Comparison of ENCODE assay signal across 8 cellular contexts in the genomic region with DNA sequence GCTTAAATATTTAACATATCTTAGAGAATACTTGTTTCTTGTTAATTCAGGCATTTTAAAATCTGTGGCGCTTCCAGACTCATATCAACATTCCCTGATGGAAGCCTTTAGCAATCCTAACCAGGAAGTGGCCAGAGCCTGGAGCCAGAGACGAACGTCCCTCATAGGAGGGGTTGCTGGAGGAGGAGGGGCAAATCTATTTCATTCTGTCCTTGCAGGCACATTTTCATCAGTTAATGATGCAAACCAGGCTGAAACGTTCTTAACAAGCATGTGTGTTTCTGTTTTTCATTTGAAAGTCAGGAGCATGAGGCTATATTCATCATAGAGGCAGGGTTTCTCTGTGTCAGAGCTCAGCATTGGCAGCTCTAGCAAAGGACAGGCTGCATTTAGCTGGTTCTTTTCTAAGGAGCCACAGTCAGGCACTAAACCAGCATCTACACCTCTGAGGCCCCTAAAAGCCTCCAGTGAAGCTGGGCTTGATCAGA. TPM values are rescaled to one million over a fixed set of nuclear protein-coding genes. Genes with fewer than 3 reads are reported as not detected.
A peak's percentile ranks its signal among the peaks of the same experiment; 100 is the strongest.
DNase-seq lines count a peak whose midpoint lies in the region; FAIRE-seq and TF ChIP-seq lines count a peak whose summit lies in the region.

No MANE protein-coding gene starts in this region.

- H3K4me3 ChIP-seq in esophagus squamous epithelium: peak overlapping the region in 3 of 4 donors; percentile 1 to 51 (median 9)

- H3K27me3 Mint-ChIP-seq in nephron progenitor cell (ENCODE audit: low read depth, poor library complexity): peaks cover 5% of the 10 kb centered on the region

- H3K4me1 Mint-ChIP-seq in nephron progenitor cell: peaks cover 47% of the 10 kb centered on the region

- no peaks in the 10 kb centered on the region for H3K9me3 ChIP-seq in esophagus squamous epithelium

- 5 to 11% methylated on average over 3 to 4 of the region's 4 CpGs for WGBS in esophagus squamous epithelium, 2 donors

- no peak for TF ChIP-seq CTCF in AG09319 (IDR thresholded peaks at IDR 0.05; ENCODE audit: low read depth, low read length)
- no peak for TF ChIP-seq CTCF in esophagus squamous epithelium (IDR thresholded peaks at IDR 0.05)
- no peak for TF ChIP-seq CTCF in nephron progenitor cell (IDR thresholded peaks at IDR 0.05)

- no peaks in the 10 kb centered on the region for H3K36me3 Mint-ChIP-seq in nephron progenitor cell (ENCODE audit: low read depth)

- H3K27me3 ChIP-seq in esophagus squamous epithelium: no peaks in the 10 kb centered on the region

- peaks cover 19 to 74% (median 27%) of the 10 kb centered on the region in 3 donors for H3K4me1 ChIP-seq in esophagus squamous epithelium

- FAIRE-seq in GM12891 (lab: Jason Lieb, UNC): no peak

- H3K4me3 Mint-ChIP-seq in nephron progenitor cell: peak overlapping the region; percentile 11

- peak overlapping the region; percentile 62 to 90 (median 82) for H3K27ac ChIP-seq in esophagus squamous epithelium

- DNase-seq in AG09319 (ENCODE audit: extremely low read depth, low read depth): peak; percentile 84
- DNase-seq in NCI-H526 (lab: John Stamatoyannopoulos, UW): peak; percentile 42 to 66
- DNase-seq in esophagus squamous epithelium (lab: John Stamatoyannopoulos, UW): no peak
- DNase-seq in nephron progenitor cell: peak; percentile 15
- no peak for DNase-seq in inferior parietal cortex (ENCODE audit: extremely low spot score)
- DNase-seq in GM12891 (ENCODE audit: insufficient read length, low spot score): no peak
- DNase-seq in NCI-H2171 treated with DMSO at 0.1 percent for 48 hours (lab: John Stamatoyannopoulos, UW): no peak
- DNase-seq in NCI-H187 treated with DMSO at 0.1 percent for 48 hours (lab: John Stamatoyannopoulos, UW): no peak

- peak overlapping the region; percentile 65 for H3K27ac Mint-ChIP-seq in nephron progenitor cell

- no peaks in the 10 kb centered on the region for H3K36me3 ChIP-seq in esophagus squamous epithelium

- H3K9me3 Mint-ChIP-seq in nephron progenitor cell: peaks cover 10% of the 10 kb centered on the region

- TF ChIP-seq POLR2A in esophagus squamous epithelium (IDR thresholded peaks at IDR 0.05) (no peak), GM12891 (IDR thresholded peaks at IDR 0.05; ENCODE audit: low read depth, low read length) (no peak)

- intact Hi-C loops in esophagus squamous epithelium (cut with DNase I): no loop called here

TF ChIP-seq in GM12891, 5 proteins besides CTCF, POLR2A, EP300 and RAD21:
- TF ChIP-seq POU2F2 (IDR thresholded peaks at IDR 0.05; ENCODE audit: low read depth, low read length) (no peak), PAX5 (IDR thresholded peaks at IDR 0.05; ENCODE audit: insufficient read depth, low read length, severe bottlenecking) (no peak), POLR2AphosphoS5 (IDR thresholded peaks at IDR 0.05; ENCODE audit: low read depth, low read length) (no peak), TAF1 (IDR thresholded peaks at IDR 0.05; ENCODE audit: low read depth, low read length) (no peak), SPI1 (IDR thresholded peaks at IDR 0.05; ENCODE audit: low read depth, low read length) (no peak)

RNA-seq across cellular contexts. Expression of a gene that starts 17.8 kb away (rescaled TPM):
- total RNA-seq in esophagus squamous epithelium: 1 to 10 TPM in 2 of 4 donors, under 1 TPM in 2; 0.26 to 3.0 (median 1.5) TPM
- 7.0 TPM for polyA plus RNA-seq in GM12891 (2012; ENCODE audit: low read depth, missing spikeins)

RNA-seq across cellular contexts. Expression of a gene that starts 32.5 kb away (rescaled TPM):
- 10 to 100 TPM; 19.9 to 64.1 (median 28.8) TPM for total RNA-seq in esophagus squamous epithelium
- polyA plus RNA-seq in GM12891 (2012; ENCODE audit: low read depth, missing spikeins): 22.6 TPM

RNA-seq across cellular contexts. Expression of a gene that starts 43.8 kb away (rescaled TPM):
- total RNA-seq in esophagus squamous epithelium: 10 to 100 TPM in 1 of 4 donors, 1 to 10 TPM in 3; 1.0 to 14.6 (median 4.2) TPM
- 42.4 TPM for polyA plus RNA-seq in GM12891 (2012; ENCODE audit: low read depth, missing spikeins)

Comparison
In these comparisons a context has a peak if more than half of its experiments do, and no peak if none do; other contexts are left out.
1. DNase-seq: peak in AG09319 (single experiment), NCI-H526 (2 of 2) and nephron progenitor cell (single experiment); none in esophagus squamous epithelium (single experiment), inferior parietal cortex (single experiment), GM12891 (single experiment), NCI-H2171 treated with DMSO at 0.1 percent for 48 hours (single experiment) and NCI-H187 treated with DMSO at 0.1 percent for 48 hours (single experiment).